8 cellular contexts compared by ENCODE assay signal in genomic region chr15:79744485-79744884, GRCh38.
A peak's percentile ranks its signal among the peaks of the same experiment; 100 is the strongest.
DNase-seq lines count a peak whose midpoint lies in the region; FAIRE-seq and TF ChIP-seq lines count a peak whose summit lies in the region.
"Not testable (repeated sequence)": the region's sequence is repeated elsewhere in the genome, so short reads cannot be mapped to it uniquely, and the experiment has no call there.

No MANE protein-coding gene starts in this region.

- not testable (repeated sequence) for H2AFZ ChIP-seq in mammary epithelial cell (ENCODE audit: low read depth, low read length)

- 44% methylated on average over 3 of the region's 3 CpGs for WGBS in mammary epithelial cell (ENCODE audit: low coverage, missing lambda C conversion rate)
- 38 to 50% methylated on average over 3 of the region's 3 CpGs for WGBS in testis, 2 donors

- H3K79me2 ChIP-seq in mammary epithelial cell (ENCODE audit: insufficient read depth, low read length), result not testable (repeated sequence)

- not testable (repeated sequence) for H3K4me1 ChIP-seq in mammary epithelial cell (ENCODE audit: insufficient read depth, low read length); testis

- not testable (repeated sequence) for BruUV-seq in mammary epithelial cell (replicated peaks; lab: Mats Ljungman, UMichigan)

- CTCF ChIA-PET in mammary epithelial cell (lab: Charles Lee; ENCODE audit: low non-redundant PET), result not testable (repeated sequence)

- H3K27me3 ChIP-seq in H7 (ENCODE audit: control insufficient read depth, insufficient read depth, low read length); MG63; mammary epithelial cell (ENCODE audit: insufficient read depth, low read length); testis: not testable (repeated sequence)

- not testable (repeated sequence) for FAIRE-seq in RCC 7860 (lab: Jason Lieb, UNC)

- DNase-seq in Caki2 (ENCODE audit: low read depth) (peak; percentile 11), H7 (peak; percentile 24), MG63 (peak; percentile 50), RCC 7860 (ENCODE audit: low spot score) (peak; percentile 31), mammary epithelial cell (peak; percentile 32), iPS DF 19.7 (ENCODE audit: low read depth, low spot score) (peak; percentile 7), testis (peak; percentile 21)
- DNase-seq in activated CD4-positive, alpha-beta T cell treated with anti-CD3 and anti-CD28 coated beads, Interleukin-2, amount 50 U/mL, for 48 hours, result peak; percentile 4 to 9

- not testable (repeated sequence) for H3K4me3 ChIP-seq in H7 (ENCODE audit: insufficient read depth, low read depth, low read length); MG63; mammary epithelial cell (replicated peaks in 1 of 3; ENCODE audit: insufficient read depth in 1 of 3, low read depth in 2 of 3, low read length in 3 of 3); testis

- H3K9me3 ChIP-seq in MG63; mammary epithelial cell (replicated peaks; ENCODE audit: insufficient read depth, low read length); testis: not testable (repeated sequence)

- intact Hi-C loops in mammary epithelial cell (cut with micrococcal nuclease); testis (cut with DNase I; ENCODE audit: low total_unique reads): not testable (repeated sequence)

- dilution Hi-C loops in mammary epithelial cell (cut with HindIII; ENCODE audit: low sequenced_read_pairs), result not testable (repeated sequence)

- not testable (repeated sequence) for H3K27ac ChIP-seq in mammary epithelial cell (ENCODE audit: insufficient read depth, low read depth, low read length); testis

- not testable (repeated sequence) for H3K9ac ChIP-seq in mammary epithelial cell (ENCODE audit: insufficient read depth, low read length)

- H3K36me3 ChIP-seq in H7 (replicated peaks; ENCODE audit: control insufficient read depth, insufficient read depth, low read length); MG63; mammary epithelial cell (ENCODE audit: insufficient read depth, low read length); testis (ENCODE audit: low read depth, missing control alignments): not testable (repeated sequence)

- not testable (repeated sequence) for H3K4me2 ChIP-seq in mammary epithelial cell (ENCODE audit: insufficient read depth, low read depth, low read length)

- not testable (repeated sequence) for TF ChIP-seq POLR2A in testis (IDR thresholded peaks at IDR 0.05)

- H4K20me1 ChIP-seq in mammary epithelial cell (ENCODE audit: insufficient read depth, low read length), result not testable (repeated sequence)

- not testable (repeated sequence) for TF ChIP-seq CTCF in mammary epithelial cell (conservative IDR thresholded peaks at IDR 0.05 in 1 of 2, IDR thresholded peaks at IDR 0.05 in 1 of 2; ENCODE audit: extremely low read depth in 1 of 2, insufficient read depth in 1 of 2, low read depth in 1 of 2, low read length in 2 of 2); testis (IDR thresholded peaks at IDR 0.05)

- in situ Hi-C loops in Caki2 (cut with HindIII; ENCODE audit: low pct_unique_long_range_greater_than_20kb, low sequenced_read_pairs); mammary epithelial cell (cut with MboI; ENCODE audit: low sequenced_read_pairs in 2 of 2): not testable (repeated sequence)
